ENCODE assay signal across 8 cellular contexts in genomic region chr19:39971380-39971841, GRCh38.
A peak's percentile ranks its signal among the peaks of the same experiment; 100 is the strongest.
DNase-seq lines count a peak whose midpoint lies in the region; ATAC-seq and TF ChIP-seq lines count a peak whose summit lies in the region.

No MANE protein-coding gene starts in this region.

- peak overlapping the region; percentile 88 for H3K9ac ChIP-seq in OCI-LY3 (ENCODE audit: low read length)
- H3K9ac ChIP-seq in endocrine pancreas (ENCODE audit: control insufficient read depth, insufficient read depth, low read length), result peak overlapping the region; percentile 92

- H2AFZ ChIP-seq in OCI-LY3 (ENCODE audit: low read depth, low read length), result 0 out of 2 replicates have a peak overlapping the region, but pooled peaks have one; percentile 13

- ATAC-seq in HG03565 (IDR thresholded peaks at IDR 0.05; ENCODE audit: unreplicated experiment) (no peak), GM19467 (IDR thresholded peaks at IDR 0.05; ENCODE audit: unreplicated experiment) (no peak)

- H3K4me3 Mint-ChIP-seq in nephron progenitor cell, result peak overlapping the region; percentile 95

- no peaks in the 10 kb centered on the region for H4K20me1 ChIP-seq in OCI-LY3 (ENCODE audit: insufficient read depth, low read length)

- TF ChIP-seq CTCF in GM12864 (IDR thresholded peaks at IDR 0.05; ENCODE audit: low read depth, low read length, missing control alignments) (no peak), OCI-LY3 (IDR thresholded peaks at IDR 0.05; ENCODE audit: low read depth, low read length) (no peak), nephron progenitor cell (IDR thresholded peaks at IDR 0.05) (no peak)

- peaks cover 23% of the 10 kb centered on the region for H3K36me3 ChIP-seq in OCI-LY3 (replicated peaks; ENCODE audit: low read depth, low read length)
- H3K36me3 ChIP-seq in endocrine pancreas (ENCODE audit: control insufficient read depth, insufficient read depth, low read length), result peaks cover 4% of the 10 kb centered on the region

- H3K9me3 Mint-ChIP-seq in nephron progenitor cell, result peaks cover 4% of the 10 kb centered on the region

- H3K27me3 ChIP-seq in OCI-LY3 (ENCODE audit: low read depth, low read length) (no peaks in the 10 kb centered on the region), endocrine pancreas (ENCODE audit: control insufficient read depth, insufficient read depth, low read length) (no peaks in the 10 kb centered on the region)

- peak overlapping the region; percentile 95 for H3K27ac Mint-ChIP-seq in nephron progenitor cell

- peaks cover 22% of the 10 kb centered on the region for H3K79me2 ChIP-seq in OCI-LY3 (ENCODE audit: low read length)

- H3K4me1 ChIP-seq in OCI-LY3 (ENCODE audit: low read length) (peaks cover 21% of the 10 kb centered on the region), endocrine pancreas (ENCODE audit: control insufficient read depth, insufficient read depth, low read length) (no peaks in the 10 kb centered on the region)

- H3K27ac ChIP-seq in OCI-LY3 (ENCODE audit: low read length), result peak overlapping the region; percentile 16; the same call in 1 of the 2 replicates

- DNase-seq in GM12864 (ENCODE audit: low read depth) (no peak), nephron progenitor cell (peak; percentile 56), NCI-H526 treated with DMSO at 0.1 percent for 48 hours (lab: John Stamatoyannopoulos, UW) (no peak)
- DNase-seq in stimulated activated CD4-positive, alpha-beta T cell treated with anti-CD3 and anti-CD28 coated beads, Interleukin-2, amount 100 ng/mL, for 48 hours, result no peak

- peak overlapping the region; percentile 89 for H3K4me3 ChIP-seq in GM12864 (ENCODE audit: low read depth, low read length)
- H3K4me3 ChIP-seq in OCI-LY3 (ENCODE audit: low read length), result peak overlapping the region; percentile 95
- peak overlapping the region; percentile 90 for H3K4me3 ChIP-seq in endocrine pancreas (ENCODE audit: control insufficient read depth, insufficient read depth, low read length)

- H3K27me3 Mint-ChIP-seq in nephron progenitor cell (ENCODE audit: low read depth, poor library complexity), result no peaks in the 10 kb centered on the region

- H3K36me3 Mint-ChIP-seq in nephron progenitor cell (ENCODE audit: low read depth), result peaks cover 40% of the 10 kb centered on the region

- H3K4me1 Mint-ChIP-seq in nephron progenitor cell, result peaks cover 36% of the 10 kb centered on the region

- H3K4me2 ChIP-seq in OCI-LY3 (ENCODE audit: low read length), result peak overlapping the region; percentile 98

- H3K9me3 ChIP-seq in OCI-LY3 (ENCODE audit: insufficient read depth, low read length) (no peaks in the 10 kb centered on the region), endocrine pancreas (ENCODE audit: control insufficient read depth, low read length) (no peaks in the 10 kb centered on the region)
